Comparison of ENCODE assay signal across 22 cellular contexts in the genomic region with DNA sequence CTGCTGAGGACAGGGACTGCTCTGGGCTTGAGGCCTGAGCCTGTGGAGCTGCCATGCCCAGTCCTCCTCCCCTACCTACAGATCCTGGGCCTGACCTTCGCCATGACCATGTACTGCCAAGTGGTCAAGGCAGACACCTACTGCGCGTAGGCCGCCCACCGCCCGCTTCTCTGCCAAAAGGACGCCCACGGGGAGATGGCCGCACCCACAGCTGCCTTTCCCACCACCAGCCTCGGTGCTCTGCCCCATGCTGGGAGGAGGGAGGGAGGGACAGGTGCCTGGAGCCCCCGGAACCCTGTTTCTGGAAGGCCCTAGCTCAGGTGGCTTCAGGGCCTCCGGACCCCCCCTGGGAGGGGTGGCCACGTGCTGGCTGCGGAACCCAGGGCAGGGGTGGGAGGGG. TPM values are rescaled to one million over a fixed set of nuclear protein-coding genes. Genes with fewer than 3 reads are reported as not detected.
DNase-seq lines count a peak whose midpoint lies in the region; ATAC-seq, FAIRE-seq and TF ChIP-seq lines count a peak whose summit lies in the region.
"Had no signal": no experiment of that assay in that cellular context is flagged by ENCODE, and none has a peak within 500 bp of the region (broad histone marks: within the 10 kb centered on the region; RNA-seq: fewer than 3 reads in every experiment).

No MANE protein-coding gene starts in this region.

- H3K4me3 ChIP-seq in Panc1 (ENCODE audit: low read depth in 2 of 2, low read length in 2 of 2) (no peak overlapping the region), endothelial cell of umbilical vein (replicated peaks in 1 of 3; ENCODE audit: insufficient read depth in 1 of 3, low read depth in 1 of 3, low read length in 3 of 3) (no peak overlapping the region)
- H3K4me3 ChIP-seq: PC-9 had no signal

- intact Hi-C loops in Panc1 (cut with micrococcal nuclease; ENCODE audit: unreplicated experiment), result no loop called here
- intact Hi-C loops in endothelial cell of umbilical vein (cut with micrococcal nuclease), result no loop called here

- H3K79me2 ChIP-seq in endothelial cell of umbilical vein (ENCODE audit: control insufficient read depth, insufficient read depth, low read length), result no peaks in the 10 kb centered on the region

- H3K27ac ChIP-seq in 22Rv1, result peak overlapping the region; percentile 27; the same call in 1 of the 2 replicates
- peak overlapping the region; percentile 60; the same call in 1 of the 2 replicates for H3K27ac ChIP-seq in Panc1 (ENCODE audit: low read length)
- H3K27ac ChIP-seq in endothelial cell of umbilical vein (ENCODE audit: insufficient read depth, low read depth, low read length), result no peak overlapping the region
- H3K27ac ChIP-seq: PC-9 had no signal

- POLR2A ChIA-PET in Panc1 (lab: Charles Lee), result interaction anchor here (0.7 to 1.0 kb wide), 2 partner anchors 20 to 32 kb away, joined by 4 to 6 read pairs; no protein-coding TSS in a partner anchor
- POLR2A ChIA-PET in endothelial cell of umbilical vein (lab: Charles Lee), result no interaction called here

- CTCF ChIA-PET in Panc1 (lab: Charles Lee) (no interaction called here), endothelial cell of umbilical vein (lab: Charles Lee) (interaction anchor here (1.0 to 1.9 kb wide), 2 partner anchors 18 kb away, joined by 3 to 4 read pairs; no protein-coding TSS in a partner anchor)

- H3K36me3 ChIP-seq in Panc1 (ENCODE audit: control insufficient read depth, insufficient read depth, low read length), result no peaks in the 10 kb centered on the region
- H3K36me3 ChIP-seq in endothelial cell of umbilical vein (ENCODE audit: control insufficient read depth in 2 of 2, extremely low read depth in 1 of 2, insufficient read depth in 2 of 2, low read length in 2 of 2), result peaks cover 0 to 11% of the 10 kb centered on the region in 2 experiments

- H4K20me1 ChIP-seq in endothelial cell of umbilical vein (replicated peaks; ENCODE audit: control insufficient read depth, extremely low read depth, insufficient read depth, low read length), result no peaks in the 10 kb centered on the region

- no peak overlapping the region for H3K4me2 ChIP-seq in endothelial cell of umbilical vein (ENCODE audit: insufficient read depth, low read length)
- H3K4me2 ChIP-seq: PC-9 had no signal

- in situ Hi-C loops in Panc1 (cut with HindIII; ENCODE audit: low pct_unique_long_range_greater_than_20kb, low sequenced_read_pairs), result no loop called here

- H2AFZ ChIP-seq in endothelial cell of umbilical vein (ENCODE audit: low read depth, low read length), result no peak overlapping the region
- H2AFZ ChIP-seq: PC-9 had no signal

- TF ChIP-seq CTCF in 22Rv1 (IDR thresholded peaks at IDR 0.05) (no peak), Panc1 (IDR thresholded peaks at IDR 0.05) (no peak), endothelial cell of umbilical vein (IDR thresholded peaks at IDR 0.05; ENCODE audit: extremely low read depth in 1 of 2, insufficient read depth in 1 of 2, low read depth in 1 of 2, low read length in 2 of 2) (no peak)

- no peak for TF ChIP-seq POLR2A in endothelial cell of umbilical vein (IDR thresholded peaks at IDR 0.05; ENCODE audit: low read depth, low read length)

- no peaks in the 10 kb centered on the region for H3K27me3 ChIP-seq in Panc1 (ENCODE audit: control insufficient read depth, insufficient read depth, low read length)
- H3K27me3 ChIP-seq in endothelial cell of umbilical vein (ENCODE audit: control insufficient read depth in 2 of 2, insufficient read depth in 2 of 2, low read length in 2 of 2), result no peaks in the 10 kb centered on the region

- H3K4me1 ChIP-seq in Panc1 (ENCODE audit: control insufficient read depth, insufficient read depth, low read length) (peaks cover 64% of the 10 kb centered on the region), endothelial cell of umbilical vein (ENCODE audit: control insufficient read depth, extremely low read depth, insufficient read depth, low read length) (no peaks in the 10 kb centered on the region)

- dilution Hi-C loops in endothelial cell of umbilical vein (cut with MboI; ENCODE audit: extremely low pct_ligation_motif_present, low sequenced_read_pairs), result no loop called here

- FAIRE-seq in endothelial cell of umbilical vein (lab: Jason Lieb, UNC), result no peak
- FAIRE-seq: GM12892 had no signal

- no peak overlapping the region for H3K9ac ChIP-seq in endothelial cell of umbilical vein (replicated peaks; ENCODE audit: extremely low read depth, insufficient read depth, low read length)

- DNase-seq in Panc1 (ENCODE audit: low read depth, low spot score) (no peak), endothelial cell of umbilical vein (ENCODE audit: low read depth, low spot score) (no peak), NOMO-1 treated with dmso at 0.1 percent for 144 hours (lab: John Stamatoyannopoulos, UW; ENCODE audit: unreplicated experiment) (no peak), NCI-H1694 treated with DMSO at 0.1 percent for 48 hours (lab: John Stamatoyannopoulos, UW) (no peak)
- no peak for DNase-seq in activated naive CD4-positive, alpha-beta T cell treated with anti-CD3 and anti-CD28 coated beads, Interleukin-2, amount 50 U/mL, for 16 hours
- DNase-seq: 8988T, Calu3, DMS153, DND-41, GOT3, Kasumi-1, NCI-H1092 treated with DMSO at 0.1 percent for 48 hours, NCI-H1436, NCI-H187 treated with DMSO at 0.1 percent for 48 hours, NCI-H2171 treated with DMSO at 0.1 percent for 48 hours, NCI-H345, NCI-H510A treated with DMSO at 0.1 percent for 48 hours, NCI-H748 treated with DMSO at 0.1 percent for 48 hours, PC-9, SHP77 treated with DMSO at 0.1 percent for 48 hours had no signal

- no peaks in the 10 kb centered on the region for H3K9me1 ChIP-seq in endothelial cell of umbilical vein (replicated peaks; ENCODE audit: control insufficient read depth, extremely low read depth, insufficient read depth, low read length)

- ATAC-seq in Panc1, result peak; percentile 7

- BruUV-seq in Panc1 (replicated peaks; lab: Mats Ljungman, UMichigan) (TSS peak; percentile 85), endothelial cell of umbilical vein (replicated peaks; lab: Mats Ljungman, UMichigan) (TSS peak; percentile 21)

- H3K9me3 ChIP-seq in Panc1 (ENCODE audit: control insufficient read depth, insufficient read depth, low read depth, low read length) (no peaks in the 10 kb centered on the region), endothelial cell of umbilical vein (replicated peaks; ENCODE audit: control insufficient read depth, insufficient read depth, low read length) (no peaks in the 10 kb centered on the region)

RNA-seq across cellular contexts. Expression of a gene that starts 23.8 kb away (rescaled TPM):
- total RNA-seq in Panc1 (2021; ENCODE audit: unreplicated experiment) (187 TPM), endothelial cell of umbilical vein (86.5 and 114 TPM in 2 replicates)
- 257 TPM for polyA plus RNA-seq in Panc1 (2012; ENCODE audit: insufficient read length)
- 199 and 238 TPM in 2 replicates for polyA plus RNA-seq in endothelial cell of umbilical vein
- 107 and 141 TPM in 2 replicates for polyA plus RNA-seq in endothelial cell of umbilical vein (2011; cell fraction: cytosol; rRNA removed)
- 144 and 156 TPM in 2 replicates for polyA plus RNA-seq in endothelial cell of umbilical vein (2011; cell fraction: nucleus; rRNA removed)
- polyA plus RNA-seq in endothelial cell of umbilical vein (2012), result 66.0 and 93.8 TPM in 2 replicates
- polyA minus RNA-seq in endothelial cell of umbilical vein, result 54.1 and 62.2 TPM in 2 replicates
- 31.0 TPM for polyA minus RNA-seq in endothelial cell of umbilical vein (2011; cell fraction: cytosol; rRNA and poly(A)+ RNA removed)
- 24.6 and 31.0 TPM in 2 replicates for polyA minus RNA-seq in endothelial cell of umbilical vein (2011; cell fraction: nucleus; rRNA and poly(A)+ RNA removed)

RNA-seq across cellular contexts. Expression of a gene that starts 24.2 kb away (rescaled TPM):
- total RNA-seq in Panc1 (2021; ENCODE audit: unreplicated experiment) (673 TPM), endothelial cell of umbilical vein (252 and 259 TPM in 2 replicates)
- 2,061 TPM for polyA plus RNA-seq in Panc1 (2012; ENCODE audit: insufficient read length)
- polyA plus RNA-seq in endothelial cell of umbilical vein, result 146 and 173 TPM in 2 replicates
- 112 and 129 TPM in 2 replicates for polyA plus RNA-seq in endothelial cell of umbilical vein (2011; cell fraction: cytosol; rRNA removed)
- 35.2 and 49.7 TPM in 2 replicates for polyA plus RNA-seq in endothelial cell of umbilical vein (2011; cell fraction: nucleus; rRNA removed)
- polyA plus RNA-seq in endothelial cell of umbilical vein (2012), result 545 and 624 TPM in 2 replicates
- 170 and 227 TPM in 2 replicates for polyA minus RNA-seq in endothelial cell of umbilical vein
- 156 TPM for polyA minus RNA-seq in endothelial cell of umbilical vein (2011; cell fraction: cytosol; rRNA and poly(A)+ RNA removed)
- 39.6 and 67.8 TPM in 2 replicates for polyA minus RNA-seq in endothelial cell of umbilical vein (2011; cell fraction: nucleus; rRNA and poly(A)+ RNA removed)

RNA-seq across cellular contexts. Expression of a gene that starts 33.7 kb away (rescaled TPM):
- 680 TPM for total RNA-seq in Panc1 (2021; ENCODE audit: unreplicated experiment)
- 1,015 TPM for polyA plus RNA-seq in Panc1 (2012; ENCODE audit: insufficient read length)
- total RNA-seq in endothelial cell of umbilical vein, result 515 and 605 TPM in 2 replicates
- polyA plus RNA-seq in endothelial cell of umbilical vein, result 1,090 and 1,522 TPM in 2 replicates
- 804 and 813 TPM in 2 replicates for polyA plus RNA-seq in endothelial cell of umbilical vein (2011; cell fraction: cytosol; rRNA removed)
- polyA plus RNA-seq in endothelial cell of umbilical vein (2011; cell fraction: nucleus; rRNA removed), result 543 and 618 TPM in 2 replicates
- polyA plus RNA-seq in endothelial cell of umbilical vein (2012), result 576 and 824 TPM in 2 replicates
- polyA minus RNA-seq in endothelial cell of umbilical vein, result 701 and 743 TPM in 2 replicates
- 81.2 TPM for polyA minus RNA-seq in endothelial cell of umbilical vein (2011; cell fraction: cytosol; rRNA and poly(A)+ RNA removed)
- 148 and 185 TPM in 2 replicates for polyA minus RNA-seq in endothelial cell of umbilical vein (2011; cell fraction: nucleus; rRNA and poly(A)+ RNA removed)

RNA-seq across cellular contexts. Expression of a gene that starts 38.8 kb away (rescaled TPM):
- total RNA-seq in Panc1 (2021; ENCODE audit: unreplicated experiment) (132 TPM), endothelial cell of umbilical vein (8.4 and 9.7 TPM in 2 replicates)
- polyA plus RNA-seq in Panc1 (2012; ENCODE audit: insufficient read length), result 167 TPM
- 9.3 and 10.7 TPM in 2 replicates for polyA plus RNA-seq in endothelial cell of umbilical vein
- polyA plus RNA-seq in endothelial cell of umbilical vein (2011; cell fraction: cytosol; rRNA removed), result 3.5 and 5.6 TPM in 2 replicates
- 31.3 and 33.1 TPM in 2 replicates for polyA plus RNA-seq in endothelial cell of umbilical vein (2011; cell fraction: nucleus; rRNA removed)
- polyA plus RNA-seq in endothelial cell of umbilical vein (2012), result 1.2 and 3.3 TPM in 2 replicates
- polyA minus RNA-seq in endothelial cell of umbilical vein, result 1.3 and 2.3 TPM in 2 replicates
- 5.3 TPM for polyA minus RNA-seq in endothelial cell of umbilical vein (2011; cell fraction: cytosol; rRNA and poly(A)+ RNA removed)
- 3.1 and 7.7 TPM in 2 replicates for polyA minus RNA-seq in endothelial cell of umbilical vein (2011; cell fraction: nucleus; rRNA and poly(A)+ RNA removed)

RNA-seq across cellular contexts. Expression of a gene that starts 44.1 kb away (rescaled TPM):
- 224 TPM for total RNA-seq in Panc1 (2021; ENCODE audit: unreplicated experiment)
- 247 TPM for polyA plus RNA-seq in Panc1 (2012; ENCODE audit: insufficient read length)
- 86.2 and 89.8 TPM in 2 replicates for total RNA-seq in endothelial cell of umbilical vein
- 98.2 and 107 TPM in 2 replicates for polyA plus RNA-seq in endothelial cell of umbilical vein
- polyA plus RNA-seq in endothelial cell of umbilical vein (2011; cell fraction: cytosol; rRNA removed), result 117 and 125 TPM in 2 replicates
- 65.5 and 66.9 TPM in 2 replicates for polyA plus RNA-seq in endothelial cell of umbilical vein (2011; cell fraction: nucleus; rRNA removed)
- 95.2 and 134 TPM in 2 replicates for polyA plus RNA-seq in endothelial cell of umbilical vein (2012)
- polyA minus RNA-seq in endothelial cell of umbilical vein, result 75.0 and 96.4 TPM in 2 replicates
- polyA minus RNA-seq in endothelial cell of umbilical vein (2011; cell fraction: cytosol; rRNA and poly(A)+ RNA removed), result 23.1 TPM
- polyA minus RNA-seq in endothelial cell of umbilical vein (2011; cell fraction: nucleus; rRNA and poly(A)+ RNA removed), result 27.8 and 31.1 TPM in 2 replicates
